ENCODE assay signal across 1 cellular context in genomic region chr22:25953276-25953675, GRCh38.
TF ChIP-seq lines count a peak whose summit lies in the region.

No MANE protein-coding gene starts in this region.

TF ChIP-seq in GM12878, 131 proteins besides CTCF, POLR2A, EP300 and RAD21 (continued from another document):
- no peak for TF ChIP-seq ZNF592 (IDR thresholded peaks at IDR 0.05)
